ENCODE assay signal across 11 cellular contexts in the genomic region with DNA sequence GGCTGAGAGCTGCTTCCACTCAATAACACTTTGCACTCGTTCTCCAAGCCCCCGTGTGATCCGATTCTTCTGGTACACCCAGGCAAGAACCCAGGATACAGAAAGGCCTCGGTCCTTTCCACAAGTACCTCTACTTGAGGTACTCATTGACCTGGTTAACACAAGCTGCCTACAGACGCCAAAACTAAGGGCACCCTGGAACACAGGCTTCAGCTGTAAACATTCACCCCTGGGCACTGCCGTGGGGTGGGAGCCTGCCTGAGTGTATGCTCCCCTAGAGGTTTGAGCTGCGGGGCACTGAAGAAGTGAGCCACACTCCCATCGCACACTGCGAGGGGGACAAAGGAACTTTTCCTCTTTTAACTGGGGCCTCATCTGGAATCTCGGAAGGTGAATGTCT. TPM values are rescaled to one million over a fixed set of nuclear protein-coding genes. Genes with fewer than 3 reads are reported as not detected.
DNase-seq lines count a peak whose midpoint lies in the region; ATAC-seq and TF ChIP-seq lines count a peak whose summit lies in the region.
"Had no signal": no experiment of that assay in that cellular context is flagged by ENCODE, and none has a peak within 500 bp of the region (broad histone marks: within the 10 kb centered on the region; RNA-seq: fewer than 3 reads in every experiment).

No MANE protein-coding gene starts in this region.

- peaks cover 3% of the 10 kb centered on the region for H3K79me1 ChIP-seq in H9 (ENCODE audit: insufficient read depth, low read depth, low read length, poor library complexity, severe bottlenecking)

- H3K4me1 Mint-ChIP-seq in H9 (peaks cover 18 to 31% of the 10 kb centered on the region in 2 experiments), Caco-2 (ENCODE audit: low read depth, unreplicated experiment) (peaks cover 12% of the 10 kb centered on the region)
- peaks cover 4% of the 10 kb centered on the region for H3K4me1 Mint-ChIP-seq in activated CD8-positive, alpha-beta T cell treated with anti-CD3 and anti-CD28 coated beads for 36 hours (ENCODE audit: low read depth)

- H4K8ac ChIP-seq in H9 (replicated peaks; ENCODE audit: insufficient read length, low read depth, low read length), result no peak overlapping the region

- peaks cover 3% of the 10 kb centered on the region for H3K23me2 ChIP-seq in H9 (ENCODE audit: insufficient read length, low read depth, low read length, poor library complexity, severe bottlenecking)

- POLR2A ChIA-PET in activated CD8-positive, alpha-beta T cell treated with anti-CD3 and anti-CD28 coated beads for 36 hours (lab: Charles Lee), result interaction anchor here (0.6 kb wide), 1 partner anchor 146 kb away, joined by 5 read pairs; no protein-coding TSS in a partner anchor
- POLR2A ChIA-PET in Caco-2 (lab: Charles Lee), result no interaction called here

- no CpG with 5 or more reads among the region's 10 CpGs for WGBS in H9 (ENCODE audit: extremely low coverage, insufficient read length, low lambda C conversion rate)

- H3K23ac ChIP-seq in H9 (ENCODE audit: insufficient read length, low read depth, low read length), result no peak overlapping the region

- H3K18ac ChIP-seq in H9 (ENCODE audit: insufficient read length, low read depth, low read length), result no peak overlapping the region

- H3T11ph ChIP-seq in H9 (ENCODE audit: low read length), result no peak overlapping the region

- H3K4me1 ChIP-seq in H9 (ENCODE audit: insufficient read depth, low read length), result no peaks in the 10 kb centered on the region; the same call in 1 of the 2 replicates
- H3K4me1 ChIP-seq in iPS-18a (ENCODE audit: control insufficient read depth, low read depth, low read length), result peaks cover 7% of the 10 kb centered on the region
- peaks cover 17% of the 10 kb centered on the region for H3K4me1 ChIP-seq in Caco-2
- H3K4me1 ChIP-seq: heart left ventricle had no signal

- H3K27ac ChIP-seq in H9 (ENCODE audit: insufficient read length, low read depth, low read length) (no peak overlapping the region), iPS-18a (ENCODE audit: low read length) (no peak overlapping the region)
- H3K27ac ChIP-seq: heart left ventricle had no signal

- H4K5ac ChIP-seq in H9 (ENCODE audit: insufficient read length, low read depth, low read length), result no peak overlapping the region

- TF ChIP-seq CTCF in H9 (conservative IDR thresholded peaks at IDR 0.05) (no peak), retinal pigment epithelial cell (conservative IDR thresholded peaks at IDR 0.05; ENCODE audit: low read depth, low read length) (no peak), Caco-2 (IDR thresholded peaks at IDR 0.05; ENCODE audit: insufficient read depth in 1 of 2, low read depth in 1 of 2, low read length in 1 of 2, severe bottlenecking in 1 of 2, unreplicated experiment in 1 of 2) (no peak)
- no peak for TF ChIP-seq CTCF in activated CD8-positive, alpha-beta T cell treated with anti-CD3 and anti-CD28 coated beads for 36 hours (IDR thresholded peaks at IDR 0.05)

- H2BK12ac ChIP-seq in H9 (ENCODE audit: insufficient read length, low read depth, low read length), result no peak overlapping the region

- H4K20me1 ChIP-seq in H9 (ENCODE audit: control insufficient read depth, insufficient read depth, insufficient read length), result no peaks in the 10 kb centered on the region

- no peak overlapping the region for H2AK5ac ChIP-seq in H9 (ENCODE audit: insufficient read length, low read length)

- peaks cover 7 to 13% (median 13%) of the 10 kb centered on the region in 3 experiments for H3K36me3 Mint-ChIP-seq in H9 (ENCODE audit: insufficient read depth in 1 of 3, low read depth in 3 of 3)
- H3K36me3 Mint-ChIP-seq in activated CD8-positive, alpha-beta T cell treated with anti-CD3 and anti-CD28 coated beads for 36 hours (ENCODE audit: low read depth), result no peaks in the 10 kb centered on the region
- peaks cover 12% of the 10 kb centered on the region for H3K36me3 Mint-ChIP-seq in Caco-2 (ENCODE audit: insufficient read depth, unreplicated experiment)
- H3K36me3 Mint-ChIP-seq: activated naive CD4-positive, alpha-beta T cell treated with anti-CD3 and anti-CD28 coated beads, Interleukin-2, amount 50 U/mL, for 24 hours had no signal

- no TSS peak for BruUV-seq in Caco-2 (replicated peaks; lab: Mats Ljungman, UMichigan)

- no peak overlapping the region for H3K56ac ChIP-seq in H9 (ENCODE audit: insufficient read length, low read depth, low read length)

- ATAC-seq in activated CD8-positive, alpha-beta T cell treated with anti-CD3 and anti-CD28 coated beads for 36 hours, result peak; percentile 16
- ATAC-seq in HG03196 (IDR thresholded peaks at IDR 0.05; ENCODE audit: unreplicated experiment), result no peak
- ATAC-seq: GM12878 had no signal

- H3K27ac Mint-ChIP-seq in H9 (peak overlapping the region in 1 of 3 experiments; percentile 85; a peak in 1 of 7 replicates), Caco-2 (ENCODE audit: unreplicated experiment) (no peak overlapping the region)
- H3K27ac Mint-ChIP-seq in activated CD8-positive, alpha-beta T cell treated with anti-CD3 and anti-CD28 coated beads for 36 hours, result no peak overlapping the region
- H3K27ac Mint-ChIP-seq: activated naive CD4-positive, alpha-beta T cell treated with anti-CD3 and anti-CD28 coated beads, Interleukin-2, amount 50 U/mL, for 24 hours had no signal

- no peak overlapping the region for H2BK5ac ChIP-seq in H9 (ENCODE audit: insufficient read length, low read length)

- H3K9ac ChIP-seq in H9 (ENCODE audit: extremely low read depth, insufficient read length, low read length) (peak overlapping the region; percentile 23), iPS-18a (ENCODE audit: low read length) (peak overlapping the region; percentile 45)

- H3K27me3 ChIP-seq in H9 (ENCODE audit: insufficient read depth, low read length) (no peaks in the 10 kb centered on the region), iPS-18a (ENCODE audit: control insufficient read depth, insufficient read depth, low read length) (no peaks in the 10 kb centered on the region), Caco-2 (replicated peaks; ENCODE audit: control insufficient read depth, insufficient read depth, low read length) (no peaks in the 10 kb centered on the region)

- H3K36me3 ChIP-seq in iPS-18a (ENCODE audit: control insufficient read depth, low read depth, low read length), result no peaks in the 10 kb centered on the region
- H3K36me3 ChIP-seq in Caco-2 (ENCODE audit: control insufficient read depth, insufficient read depth, low read length), result no peaks in the 10 kb centered on the region; the same call in 1 of the 2 replicates
- H3K36me3 ChIP-seq: heart left ventricle had no signal

- peaks cover 7% of the 10 kb centered on the region; the same call in 1 of the 2 replicates for H3K79me2 ChIP-seq in H9 (ENCODE audit: insufficient read depth, low read length)

- H3K9me3 ChIP-seq in H9 (ENCODE audit: control insufficient read depth, low read depth, low read length), result no peaks in the 10 kb centered on the region
- no peaks in the 10 kb centered on the region for H3K9me3 ChIP-seq in iPS-18a (ENCODE audit: control insufficient read depth, low read depth, low read length)
- H3K9me3 ChIP-seq in Caco-2, result peaks cover 8% of the 10 kb centered on the region
- H3K9me3 ChIP-seq: heart left ventricle had no signal

- DNase-seq in H9 (no peak), retinal pigment epithelial cell (ENCODE audit: low read depth) (no peak), Caco-2 (no peak)
- DNase-seq in activated CD8-positive, alpha-beta T cell treated with anti-CD3 and anti-CD28 coated beads for 36 hours, result no peak
- DNase-seq in stimulated activated CD4-positive, alpha-beta T cell treated with anti-CD3 and anti-CD28 coated beads, Interleukin-2, amount 100 ng/mL, for 48 hours, result no peak
- DNase-seq: heart left ventricle had no signal

- intact Hi-C loops in activated CD8-positive, alpha-beta T cell treated with anti-CD3 and anti-CD28 coated beads for 36 hours (cut with micrococcal nuclease), result no loop called here
- intact Hi-C loops in Caco-2 (cut with micrococcal nuclease; ENCODE audit: unreplicated experiment), result no loop called here

- no peak overlapping the region for H4K91ac ChIP-seq in H9 (ENCODE audit: insufficient read length, low read depth, low read length)

- no peaks in the 10 kb centered on the region for H3K27me3 Mint-ChIP-seq in H9 (ENCODE audit: low read depth)
- H3K27me3 Mint-ChIP-seq in activated CD8-positive, alpha-beta T cell treated with anti-CD3 and anti-CD28 coated beads for 36 hours, result peaks cover 2% of the 10 kb centered on the region
- H3K27me3 Mint-ChIP-seq in Caco-2 (ENCODE audit: insufficient read depth, unreplicated experiment), result no peaks in the 10 kb centered on the region
- H3K27me3 Mint-ChIP-seq: activated naive CD4-positive, alpha-beta T cell treated with anti-CD3 and anti-CD28 coated beads, Interleukin-2, amount 50 U/mL, for 24 hours had no signal

- H2AFZ ChIP-seq in H9 (ENCODE audit: low read length), result no peak overlapping the region

- peak overlapping the region; percentile 74 for H3K4me3 ChIP-seq in iPS-18a (ENCODE audit: low read length)
- H3K4me3 ChIP-seq in retinal pigment epithelial cell (ENCODE audit: low read length), result peak overlapping the region; percentile 23
- H3K4me3 ChIP-seq in Caco-2 (ENCODE audit: low read depth, low read length), result no peak overlapping the region
- H3K4me3 ChIP-seq: GM12878 had no signal

- CTCF ChIA-PET in activated CD8-positive, alpha-beta T cell treated with anti-CD3 and anti-CD28 coated beads for 36 hours (lab: Charles Lee), result interaction anchor here (1.0 kb wide), 2 partner anchors 130 to 643 kb away, joined by 3 read pairs; no protein-coding TSS in a partner anchor
- CTCF ChIA-PET in Caco-2 (lab: Charles Lee), result no interaction called here

- peak overlapping the region; percentile 86 for H3K4me2 ChIP-seq in H9 (ENCODE audit: insufficient read depth, insufficient read length, low read length)

- no peak overlapping the region for H2BK120ac ChIP-seq in H9 (ENCODE audit: low read depth, low read length, poor library complexity, severe bottlenecking)

- peak overlapping the region; percentile 84 to 88 for H3K4me3 Mint-ChIP-seq in H9
- H3K4me3 Mint-ChIP-seq in activated CD8-positive, alpha-beta T cell treated with anti-CD3 and anti-CD28 coated beads for 36 hours, result peak overlapping the region; percentile 78
- H3K4me3 Mint-ChIP-seq in Caco-2 (ENCODE audit: unreplicated experiment), result no peak overlapping the region

- H2BK20ac ChIP-seq in H9 (ENCODE audit: low read depth, low read length, poor library complexity, severe bottlenecking), result no peak overlapping the region

- no peak overlapping the region for H3K4ac ChIP-seq in H9 (ENCODE audit: low read depth, low read length)

- peaks cover 7% of the 10 kb centered on the region in 2 experiments; a peak in 3 of 5 replicates for H3K9me3 Mint-ChIP-seq in H9
- H3K9me3 Mint-ChIP-seq in activated CD8-positive, alpha-beta T cell treated with anti-CD3 and anti-CD28 coated beads for 36 hours, result no peaks in the 10 kb centered on the region
- peaks cover 6% of the 10 kb centered on the region for H3K9me3 Mint-ChIP-seq in Caco-2 (ENCODE audit: unreplicated experiment)
- H3K9me3 Mint-ChIP-seq: activated naive CD4-positive, alpha-beta T cell treated with anti-CD3 and anti-CD28 coated beads, Interleukin-2, amount 50 U/mL, for 24 hours had no signal

- no peak overlapping the region for H2BK15ac ChIP-seq in H9 (ENCODE audit: low read depth, low read length)

- no peak overlapping the region for H3K14ac ChIP-seq in H9 (ENCODE audit: insufficient read depth, low read length)

RNA-seq across cellular contexts. Expression of gene LRRC3, which starts 30.5 kb away (rescaled TPM):
- total RNA-seq in H9 (2021) (2.6 and 3.1 TPM in 2 replicates), Caco-2 (2022) (4.5 and 4.7 TPM in 2 replicates)
- 1 to 10 TPM; 1.8 to 1.9 TPM for total RNA-seq in activated CD8-positive, alpha-beta T cell treated with anti-CD3 and anti-CD28 coated beads for 36 hours

RNA-seq across cellular contexts. Expression of gene KRTAP10-1, which starts 54.2 kb away (rescaled TPM):
- total RNA-seq in H9 (2021), result not detected in 2 replicates
- not detected for total RNA-seq in activated CD8-positive, alpha-beta T cell treated with anti-CD3 and anti-CD28 coated beads for 36 hours
- not detected in 2 replicates for total RNA-seq in Caco-2 (2022)
- total RNA-seq: GM12878, heart left ventricle, NCI-H460 had no signal
